In genomic region chr3:34001022-34001421, GRCh38 we compare ENCODE assay signal across 18 cellular contexts.
DNase-seq lines count a peak whose midpoint lies in the region; ATAC-seq, FAIRE-seq and TF ChIP-seq lines count a peak whose summit lies in the region.
"Had no signal": no experiment of that assay in that cellular context is flagged by ENCODE, and none has a peak within 500 bp of the region (broad histone marks: within the 10 kb centered on the region; RNA-seq: fewer than 3 reads in every experiment).

No MANE protein-coding gene starts in this region.

- no TSS peak for BruUV-seq in HepG2 (replicated peaks; lab: Mats Ljungman, UMichigan)

- ATAC-seq in HepG2 (peak; percentile 91), right lobe of liver (no peak), gastrocnemius medialis (no peak), HG03565 (IDR thresholded peaks at IDR 0.05; ENCODE audit: unreplicated experiment) (no peak)

- TF ChIP-seq CTCF in HepG2 (CRISPR knock-in tag; IDR thresholded peaks at IDR 0.05) (no peak), right lobe of liver (IDR thresholded peaks at IDR 0.05) (no peak), gastrocnemius medialis (IDR thresholded peaks at IDR 0.05 in 4 of 5, conservative IDR thresholded peaks at IDR 0.05 in 1 of 5) (no peak), osteoblast (IDR thresholded peaks at IDR 0.05; ENCODE audit: extremely low read depth, low read depth, low read length) (no peak)

- FAIRE-seq in HepG2 (lab: Jason Lieb, UNC) (peak; percentile 59), small intestine (lab: Jason Lieb, UNC) (no peak)
- FAIRE-seq: G401.6, GM12891 had no signal

- no peak overlapping the region for H3K4me3 ChIP-seq in HepG2 (replicated peaks in 1 of 3; ENCODE audit: insufficient read depth in 1 of 3, low read depth in 2 of 3, low read length in 3 of 3)
- H3K4me3 ChIP-seq in right lobe of liver, result no peak overlapping the region
- no peak overlapping the region for H3K4me3 ChIP-seq in small intestine (ENCODE audit: low read depth in 1 of 2, low read length in 2 of 2)
- no peak overlapping the region for H3K4me3 ChIP-seq in gastrocnemius medialis
- no peak overlapping the region for H3K4me3 ChIP-seq in osteoblast (ENCODE audit: insufficient read depth, low read length)
- H3K4me3 ChIP-seq: BLaER1 treated with 17β-estradiol and CSF1 and Interleukin-3, amounts not matched to agents 10 nM and 100 nM; GM23248 had no signal

- TF ChIP-seq EP300 in HepG2 (IDR thresholded peaks at IDR 0.05; ENCODE audit: low read depth in 2 of 2, low read length in 2 of 2), result peak in 1 of 2 experiments; percentile 43; a peak in 1 of 4 replicates
- TF ChIP-seq EP300 in HepG2 (CRISPR knock-in tag; IDR thresholded peaks at IDR 0.05; ENCODE audit: borderline replicate concordance), result no peak

- H3K79me2 ChIP-seq in HepG2 (ENCODE audit: insufficient read depth, low read length) (no peaks in the 10 kb centered on the region), osteoblast (ENCODE audit: insufficient read depth, low read length) (no peaks in the 10 kb centered on the region)

- H3K27ac ChIP-seq in HepG2 (ENCODE audit: extremely low read length, insufficient read depth, low read length), result peak overlapping the region; percentile 29
- H3K27ac ChIP-seq in right lobe of liver, result no peak overlapping the region
- no peak overlapping the region for H3K27ac ChIP-seq in small intestine (ENCODE audit: low read depth in 1 of 2, low read length in 1 of 2)
- no peak overlapping the region for H3K27ac ChIP-seq in gastrocnemius medialis
- no peak overlapping the region for H3K27ac ChIP-seq in osteoblast (ENCODE audit: low read depth, low read length)
- H3K27ac ChIP-seq: BLaER1 treated with 17β-estradiol and CSF1 and Interleukin-3, amounts not matched to agents 10 nM and 100 nM; GM23248; HL-60 had no signal

- no peaks in the 10 kb centered on the region for H3K36me3 ChIP-seq in HepG2 (replicated peaks in 1 of 2; ENCODE audit: control insufficient read depth in 1 of 2, insufficient read depth in 2 of 2, low read length in 2 of 2)
- H3K36me3 ChIP-seq in right lobe of liver, result no peaks in the 10 kb centered on the region
- no peaks in the 10 kb centered on the region for H3K36me3 ChIP-seq in small intestine (ENCODE audit: control insufficient read depth in 2 of 2, insufficient read depth in 2 of 2, low read length in 2 of 2)
- H3K36me3 ChIP-seq in gastrocnemius medialis, result no peaks in the 10 kb centered on the region
- no peaks in the 10 kb centered on the region for H3K36me3 ChIP-seq in osteoblast (ENCODE audit: insufficient read depth, low read length)
- H3K36me3 ChIP-seq: BLaER1 treated with 17β-estradiol and CSF1 and Interleukin-3, amounts not matched to agents 10 nM and 100 nM had no signal

- H3K9me3 ChIP-seq in HepG2 (ENCODE audit: low read length) (peaks cover 1% of the 10 kb centered on the region; the same call in 1 of the 2 replicates), right lobe of liver (no peaks in the 10 kb centered on the region), small intestine (ENCODE audit: control insufficient read depth, low read depth) (no peaks in the 10 kb centered on the region), gastrocnemius medialis (no peaks in the 10 kb centered on the region), osteoblast (ENCODE audit: low read depth, low read length) (no peaks in the 10 kb centered on the region)

- TF ChIP-seq POLR2A in HepG2 (IDR thresholded peaks at IDR 0.05; ENCODE audit: insufficient read depth in 1 of 2, low read depth in 2 of 2, low read length in 2 of 2) (no peak), right lobe of liver (IDR thresholded peaks at IDR 0.05) (no peak), gastrocnemius medialis (IDR thresholded peaks at IDR 0.05) (no peak)

- DNase-seq in HepG2 (ENCODE audit: low spot score), result peak; percentile 92
- DNase-seq in right lobe of liver, result no peak
- DNase-seq in SW480 (ENCODE audit: low spot score), result peak; percentile 20
- peak; percentile 8 for DNase-seq in left kidney (ENCODE audit: low read depth, low spot score)
- DNase-seq in small intestine, result peak; percentile 40
- no peak for DNase-seq in gastrocnemius medialis
- no peak for DNase-seq in osteoblast (ENCODE audit: insufficient read length, low spot score, missing footprints)
- DNase-seq: 8988T; ACHN; CD4-positive, alpha-beta T cell; DMS79; GM23248; H7 had no signal

- POLR2A ChIA-PET in HepG2 (lab: Yijun Ruan, JAX), result interaction anchor here (1.2 to 1.3 kb wide), 2 partner anchors 8 to 11 kb away, joined by 3 to 12 read pairs; no protein-coding TSS in a partner anchor

- H3K27me3 ChIP-seq in HepG2 (ENCODE audit: control insufficient read depth in 1 of 2, insufficient read depth in 2 of 2, low read length in 2 of 2), result no peaks in the 10 kb centered on the region
- H3K27me3 ChIP-seq in right lobe of liver, result no peaks in the 10 kb centered on the region
- H3K27me3 ChIP-seq in small intestine (ENCODE audit: control insufficient read depth in 2 of 2, insufficient read depth in 2 of 2, low read length in 2 of 2), result no peaks in the 10 kb centered on the region
- no peaks in the 10 kb centered on the region for H3K27me3 ChIP-seq in gastrocnemius medialis
- no peaks in the 10 kb centered on the region for H3K27me3 ChIP-seq in osteoblast (ENCODE audit: insufficient read depth, low read length)
- H3K27me3 ChIP-seq: BLaER1 treated with 17β-estradiol and CSF1 and Interleukin-3, amounts not matched to agents 10 nM and 100 nM had no signal

- peak overlapping the region; percentile 41 for H3K4me2 ChIP-seq in HepG2 (ENCODE audit: low read depth, low read length)
- H3K4me2 ChIP-seq in osteoblast (ENCODE audit: insufficient read depth, low read length), result no peak overlapping the region
- H3K4me2 ChIP-seq: BLaER1 treated with 17β-estradiol and CSF1 and Interleukin-3, amounts not matched to agents 10 nM and 100 nM had no signal

- in situ Hi-C loops in HepG2 (cut with HindIII; ENCODE audit: extremely low pct_ligation_motif_present, low pct_unique_long_range_greater_than_20kb) (no loop called here), gastrocnemius medialis (cut with MboI; ENCODE audit: low sequenced_read_pairs in 4 of 4) (no loop called here)

- no peak for TF ChIP-seq RAD21 in HepG2 (CRISPR knock-in tag; IDR thresholded peaks at IDR 0.05)

- no peak overlapping the region for H2AFZ ChIP-seq in HepG2 (ENCODE audit: low read length)
- no peak overlapping the region for H2AFZ ChIP-seq in osteoblast (ENCODE audit: low read length)
- H2AFZ ChIP-seq: GM23248 had no signal

- no peaks in the 10 kb centered on the region for H4K20me1 ChIP-seq in HepG2 (ENCODE audit: insufficient read depth, low read length)
- no peaks in the 10 kb centered on the region for H4K20me1 ChIP-seq in osteoblast (ENCODE audit: insufficient read depth, low read length)
- H4K20me1 ChIP-seq: BLaER1 treated with 17β-estradiol and CSF1 and Interleukin-3, amounts not matched to agents 10 nM and 100 nM had no signal

- H3K4me1 ChIP-seq in HepG2 (ENCODE audit: insufficient read depth, low read length) (peaks cover 68% of the 10 kb centered on the region), right lobe of liver (no peaks in the 10 kb centered on the region), small intestine (ENCODE audit: control insufficient read depth in 2 of 2, insufficient read depth in 1 of 2, low read depth in 1 of 2, low read length in 1 of 2) (no peaks in the 10 kb centered on the region), gastrocnemius medialis (no peaks in the 10 kb centered on the region), osteoblast (ENCODE audit: insufficient read depth, low read length) (peaks cover 12% of the 10 kb centered on the region)

- 0% methylated on average over 3 of the region's 3 CpGs for WGBS in HepG2 (ENCODE audit: low lambda C conversion rate)
- WGBS in right lobe of liver (ENCODE audit: insufficient coverage, low coverage, low lambda C conversion rate, missing lambda C conversion rate), result 54% methylated on average over 3 of the region's 3 CpGs
- 18 to 62% (median 18%) methylated on average over 3 of the region's 3 CpGs for WGBS in small intestine, 3 donors

- CTCF ChIA-PET in HepG2 (lab: Yijun Ruan, JAX; ENCODE audit: low intra/inter-chr PET ratio, low total read pairs), result no interaction called here

- H3K9ac ChIP-seq in HepG2 (ENCODE audit: insufficient read depth, low read depth, low read length), result no peak overlapping the region; the same call in 1 of the 2 replicates
- H3K9ac ChIP-seq: BLaER1 treated with 17β-estradiol and CSF1 and Interleukin-3, amounts not matched to agents 10 nM and 100 nM; GM23248 had no signal

- intact Hi-C loops in HepG2 (cut with micrococcal nuclease; ENCODE audit: unreplicated experiment) (loop anchor here (1.0 kb wide), 1 partner anchor 11 kb away; no protein-coding TSS in a partner anchor), right lobe of liver (cut with DNase I) (no loop called here), gastrocnemius medialis (cut with DNase I; ENCODE audit: low total_unique reads) (no loop called here)

TF ChIP-seq in HepG2, 621 proteins besides CTCF, POLR2A, EP300 and RAD21 (continues in another document):
- TF ChIP-seq SUZ12 (IDR thresholded peaks at IDR 0.05; ENCODE audit: low read depth, low read length) (no peak), EHMT2 (IDR thresholded peaks at IDR 0.05; ENCODE audit: borderline replicate concordance, low read depth, low read length) (0 out of 2 replicates have a peak, but pooled peaks have one; percentile 27), HNF4A (CRISPR knock-in tag; IDR thresholded peaks at IDR 0.05) (peak; percentile 65), ZNF607 (CRISPR knock-in tag; IDR thresholded peaks at IDR 0.05; ENCODE audit: borderline replicate concordance) (no peak), ZBTB39 (CRISPR knock-in tag; IDR thresholded peaks at IDR 0.05) (no peak)

Comparison
In these comparisons a context has a peak if more than half of its experiments do, and no peak if none do; other contexts are left out.
1. DNase-seq: peak in HepG2 (single experiment), SW480 (single experiment), left kidney (single experiment) and small intestine (single experiment); none in right lobe of liver (0 of 3), gastrocnemius medialis (0 of 2) and osteoblast (single experiment).